1 cellular context compared by ENCODE assay signal in genomic region chr20:10370091-10370887, GRCh38.
TF ChIP-seq lines count a peak whose summit lies in the region.

No MANE protein-coding gene starts in this region.

TF ChIP-seq in HepG2, 621 proteins besides CTCF, POLR2A, EP300 and RAD21 (continued from another document and continues in another):
- no peak for TF ChIP-seq AGO1 (IDR thresholded peaks at IDR 0.05; ENCODE audit: low read depth, low read length, poor library complexity, severe bottlenecking)
- TF ChIP-seq ZNF776 (CRISPR knock-in tag; IDR thresholded peaks at IDR 0.05), result no peak
- no peak for TF ChIP-seq MTA1 (CRISPR knock-in tag; IDR thresholded peaks at IDR 0.05; ENCODE audit: borderline replicate concordance)
- peak; percentile 88 for TF ChIP-seq ZNF703 (CRISPR knock-in tag; IDR thresholded peaks at IDR 0.05; ENCODE audit: borderline replicate concordance)
- TF ChIP-seq ZNF431 (CRISPR knock-in tag; IDR thresholded peaks at IDR 0.05; ENCODE audit: borderline replicate concordance, low read depth), result no peak
- peak in 1 of 2 experiments; percentile 73; a peak in 2 of 4 replicates for TF ChIP-seq ATF4 (CRISPR knock-in tag; IDR thresholded peaks at IDR 0.05)
- TF ChIP-seq SSRP1 (CRISPR knock-in tag; IDR thresholded peaks at IDR 0.05), result 0 out of 2 replicates have a peak, but pooled peaks have one; percentile 47
- TF ChIP-seq ZNF605 (CRISPR knock-in tag; IDR thresholded peaks at IDR 0.05), result no peak
- TF ChIP-seq ZNF337 (CRISPR knock-in tag; IDR thresholded peaks at IDR 0.05; ENCODE audit: borderline replicate concordance, low read depth), result 0 out of 2 replicates have a peak, but pooled peaks have one; percentile 40
- peak; percentile 58; the same call in 1 of the 2 replicates for TF ChIP-seq JUNB (CRISPR knock-in tag; IDR thresholded peaks at IDR 0.05; ENCODE audit: borderline replicate concordance)
- TF ChIP-seq YEATS4 (CRISPR knock-in tag; IDR thresholded peaks at IDR 0.05; ENCODE audit: borderline replicate concordance), result peak; percentile 81; the same call in 1 of the 2 replicates
- TF ChIP-seq ZNF674 (CRISPR knock-in tag; IDR thresholded peaks at IDR 0.05; ENCODE audit: low read depth), result no peak
- no peak for TF ChIP-seq ETS1 (CRISPR knock-in tag; IDR thresholded peaks at IDR 0.05)
- no peak for TF ChIP-seq TIGD3 (CRISPR knock-in tag; IDR thresholded peaks at IDR 0.05; ENCODE audit: borderline replicate concordance)
- TF ChIP-seq ZNF704 (CRISPR knock-in tag; IDR thresholded peaks at IDR 0.05; ENCODE audit: borderline replicate concordance), result no peak
- no peak for TF ChIP-seq ZBTB4 (CRISPR knock-in tag; IDR thresholded peaks at IDR 0.05; ENCODE audit: borderline replicate concordance)
- no peak for TF ChIP-seq ZNF33A (CRISPR knock-in tag; IDR thresholded peaks at IDR 0.05; ENCODE audit: borderline replicate concordance)
- TF ChIP-seq ZBED4 (CRISPR knock-in tag; IDR thresholded peaks at IDR 0.05; ENCODE audit: borderline replicate concordance), result peak; percentile 91
- TF ChIP-seq CBX1 (IDR thresholded peaks at IDR 0.05; ENCODE audit: low read depth), result no peak
- no peak for TF ChIP-seq SYNCRIP (IDR thresholded peaks at IDR 0.05; ENCODE audit: insufficient read depth, low read depth, low read length)
- TF ChIP-seq RFXANK (CRISPR knock-in tag; IDR thresholded peaks at IDR 0.05), result peak; percentile 94
- no peak for TF ChIP-seq DBP (CRISPR knock-in tag; IDR thresholded peaks at IDR 0.05; ENCODE audit: not compliant biosample characterization)
- TF ChIP-seq PBX3 (CRISPR knock-in tag; IDR thresholded peaks at IDR 0.05; ENCODE audit: borderline replicate concordance), result no peak
- TF ChIP-seq SMAD1 (CRISPR knock-in tag; IDR thresholded peaks at IDR 0.05; ENCODE audit: borderline replicate concordance, low read depth), result no peak
- TF ChIP-seq KDM2A (CRISPR knock-in tag; IDR thresholded peaks at IDR 0.05; ENCODE audit: borderline replicate concordance, low read depth), result no peak
- TF ChIP-seq TRAFD1 (CRISPR knock-in tag; IDR thresholded peaks at IDR 0.05; ENCODE audit: borderline replicate concordance), result no peak
- TF ChIP-seq REST (IDR thresholded peaks at IDR 0.05; ENCODE audit: borderline replicate concordance in 1 of 2, low read depth in 1 of 2, low read length in 2 of 2), result no peak; a peak in 2 of 4 replicates
- no peak for TF ChIP-seq ZNF572 (CRISPR knock-in tag; IDR thresholded peaks at IDR 0.05)
- no peak for TF ChIP-seq JUND (CRISPR knock-in tag; IDR thresholded peaks at IDR 0.05)
- TF ChIP-seq ZFY (CRISPR knock-in tag; IDR thresholded peaks at IDR 0.05), result no peak
- TF ChIP-seq ZNF20 (CRISPR knock-in tag; IDR thresholded peaks at IDR 0.05), result no peak
- TF ChIP-seq ZNF619 (CRISPR knock-in tag; IDR thresholded peaks at IDR 0.05), result no peak
- TF ChIP-seq ZNF891 (CRISPR knock-in tag; IDR thresholded peaks at IDR 0.05), result no peak
- peak; percentile 75; the same call in 1 of the 2 replicates for TF ChIP-seq HNRNPUL1 (IDR thresholded peaks at IDR 0.05; ENCODE audit: low read depth, low read length)
- TF ChIP-seq ATF6 (CRISPR knock-in tag; conservative IDR thresholded peaks at IDR 0.05), result peak; percentile 95; the same call in 1 of the 2 replicates
- peak in 1 of 2 experiments; percentile 58; a peak in 2 of 4 replicates for TF ChIP-seq NR2F1 (CRISPR knock-in tag; IDR thresholded peaks at IDR 0.05)
